ENCODE assay signal across 37 cellular contexts in the genomic region with DNA sequence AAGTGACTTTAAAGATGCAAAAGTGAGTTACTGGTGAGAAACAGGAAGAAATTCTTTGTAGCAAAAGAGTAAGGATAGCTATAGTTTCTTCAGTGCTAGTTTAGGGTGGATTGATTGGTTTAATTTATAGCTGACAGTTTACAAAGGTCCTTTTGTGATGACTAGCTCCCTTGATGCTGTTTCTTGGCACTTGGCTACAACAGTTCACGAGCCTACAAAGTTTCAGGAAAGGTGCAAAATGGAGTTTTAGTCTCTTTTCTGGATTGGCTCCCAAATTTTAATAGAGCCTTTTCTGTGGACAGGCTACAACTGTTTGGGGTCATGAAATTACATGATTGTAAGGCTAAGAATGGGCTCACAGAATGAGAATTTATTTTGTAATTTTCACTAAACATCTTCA.
"Had no signal": no experiment of that assay in that cellular context is flagged by ENCODE, and none has a peak within 500 bp of the region (broad histone marks: within the 10 kb centered on the region; RNA-seq: fewer than 3 reads in every experiment).

No MANE protein-coding gene starts in this region.

- DNase-seq: activated B cell treated with CpG ODN at 0.5 μM for 24 hours; activated CD4-positive, alpha-beta memory T cell treated with anti-CD3 and anti-CD28 coated beads for 36 hours; activated CD4-positive, alpha-beta T cell treated with anti-CD3 and anti-CD28 coated beads for 4 hours; activated CD4-positive, alpha-beta T cell treated with anti-CD3 and anti-CD28 coated beads, Interleukin-2, amount 50 U/mL, for 1 hour; activated CD4-positive, CD25-positive, alpha-beta regulatory T cell treated with anti-CD3 and anti-CD28 coated beads, Interleukin-2, amount 50 U/mL, for 72 hours; activated CD8-positive, alpha-beta memory T cell treated with anti-CD3 and anti-CD28 coated beads, Interleukin-2, amount 50 U/mL, for 4 hours; activated effector memory CD4-positive, alpha-beta T cell treated with anti-CD3 and anti-CD28 coated beads, Interleukin-2, amount 50 U/mL, for 16 hours; activated naive CD4-positive, alpha-beta T cell; activated naive CD4-positive, alpha-beta T cell treated with anti-CD3 and anti-CD28 coated beads, Interleukin-2, amount 50 U/mL, for 16 hours; activated naive CD8-positive, alpha-beta T cell treated with anti-CD3 and anti-CD28 coated beads for 36 hours; activated T-cell treated with anti-CD3 and anti-CD28 coated beads for 4 hours; activated T-cell treated with anti-CD3 and anti-CD28 coated beads, Interleukin-2, amount 50 U/mL, for 4 hours; amygdala; Kasumi-1; KBM-7; MG63; NCI-H1048; NCI-H1105 treated with DMSO at 0.1 percent for 48 hours; NCI-H1436; NCI-H1694; NCI-H1930; NCI-H2171; NCI-H510A; NCI-H526; NCI-H748 treated with DMSO at 0.1 percent for 48 hours; NK-92 treated with Interleukin-12 subunit alpha and Interleukin-12 subunit beta, amount 100 ng/mL, for 24 hours; PC-9; SHP77; SJCRH30; SK-N-SH; T-cell; T-helper 2 cell; T-helper 9 cell had no signal

- H3K4me3 ChIP-seq: ascending aorta, cardiac muscle cell, MG63, PC-9, SJCRH30 had no signal

- H3K9ac ChIP-seq: SK-N-SH had no signal

- H3K4me2 ChIP-seq: PC-9, SK-N-SH had no signal

- H3K4me3 Mint-ChIP-seq: activated B cell treated with CpG ODN at 0.5 μM for 24 hours; activated CD4-positive, alpha-beta memory T cell treated with anti-CD3 and anti-CD28 coated beads for 36 hours; activated naive CD8-positive, alpha-beta T cell treated with anti-CD3 and anti-CD28 coated beads for 36 hours; activated T-cell treated with anti-CD3 and anti-CD28 coated beads, Interleukin-2, amount 50 U/mL, for 4 hours; central memory CD8-positive, alpha-beta T cell; T-cell had no signal

- H3K27ac ChIP-seq: ascending aorta, cardiac muscle cell, PC-9, SJCRH30, VCaP had no signal

- H3K9me2 ChIP-seq: SK-N-SH had no signal

- H2AFZ ChIP-seq: PC-9 had no signal

- ATAC-seq: activated T-cell treated with anti-CD3 and anti-CD28 coated beads, Interleukin-2, amount 50 U/mL, for 4 hours; T-cell had no signal

- H3K4me1 ChIP-seq: SJCRH30 had no signal

- H3K27ac Mint-ChIP-seq: activated B cell treated with CpG ODN at 0.5 μM for 24 hours; activated CD4-positive, alpha-beta memory T cell treated with anti-CD3 and anti-CD28 coated beads for 36 hours; activated naive CD8-positive, alpha-beta T cell treated with anti-CD3 and anti-CD28 coated beads for 36 hours; T-cell had no signal

- H3K9me3 ChIP-seq: ascending aorta, SK-N-SH had no signal

- H3K27me3 Mint-ChIP-seq: activated B cell treated with CpG ODN at 0.5 μM for 24 hours; activated CD4-positive, alpha-beta memory T cell treated with anti-CD3 and anti-CD28 coated beads for 36 hours; activated naive CD8-positive, alpha-beta T cell treated with anti-CD3 and anti-CD28 coated beads for 36 hours; central memory CD8-positive, alpha-beta T cell; T-cell had no signal

- H3K27me3 ChIP-seq: ascending aorta, cardiac muscle cell, MG63, SJCRH30 had no signal

- H3K36me3 ChIP-seq: cardiac muscle cell, SJCRH30 had no signal
